Comparison of ENCODE assay signal across 8 cellular contexts in genomic region chr17:58991718-58992331, GRCh38.
DNase-seq lines count a peak whose midpoint lies in the region; ATAC-seq, FAIRE-seq and TF ChIP-seq lines count a peak whose summit lies in the region.

No MANE protein-coding gene starts in this region.

- no peak for TF ChIP-seq POLR2A in A549 (IDR thresholded peaks at IDR 0.05; ENCODE audit: low read length)

- no peak for FAIRE-seq in A549 (lab: Jason Lieb, UNC)

- ATAC-seq in A549 (peak; percentile 34 to 49; a peak in 4 of 6 replicates), GM19351 (IDR thresholded peaks at IDR 0.05; ENCODE audit: unreplicated experiment) (peak; percentile 65), HG03460 (IDR thresholded peaks at IDR 0.05; ENCODE audit: unreplicated experiment) (peak; percentile 79), sciatic nerve (no peak)

- peaks cover 12% of the 10 kb centered on the region; the same call in 2 of the 3 replicates for H3K4me1 ChIP-seq in A549

- no peak overlapping the region for H3K27ac ChIP-seq in A549

- TF ChIP-seq EP300 in A549 (IDR thresholded peaks at IDR 0.05), result no peak

- 66% methylated on average over 4 of the region's 4 CpGs for WGBS in A549 (ENCODE audit: missing lambda C conversion rate)

- CTCF ChIA-PET in A549 (lab: Yijun Ruan, JAX), result interaction anchor here (1.4 to 5.8 kb wide), 3 partner anchors 13 to 403 kb away, joined by 3 to 28 read pairs (median 10); no protein-coding TSS in a partner anchor

- no peak for TF ChIP-seq CTCF in A549 (IDR thresholded peaks at IDR 0.05)
- no peak for TF ChIP-seq CTCF in fibroblast of the aortic adventitia (IDR thresholded peaks at IDR 0.05; ENCODE audit: insufficient read depth, low read length)

- no peaks in the 10 kb centered on the region for H3K9me3 ChIP-seq in A549

- H3K4me3 ChIP-seq in A549 (no peak overlapping the region), fibroblast of the aortic adventitia (ENCODE audit: low read depth, low read length) (no peak overlapping the region)

- DNase-seq in A549 (ENCODE audit: low read depth in 1 of 2, low spot score in 1 of 2) (peak in 1 of 2 experiments; percentile 37), fibroblast of the aortic adventitia (ENCODE audit: low read depth) (peak; percentile 8), HT-29 (ENCODE audit: low spot score) (no peak), HUDEP-2 (lab: John Stamatoyannopoulos, UW; ENCODE audit: unreplicated experiment in 76 of 76) (no peak), sciatic nerve (ENCODE audit: low spot score) (no peak)
- DNase-seq in activated CD4-positive, CD25-positive, alpha-beta regulatory T cell treated with anti-CD3 and anti-CD28 coated beads, Interleukin-2, amount 50 U/mL, for 72 hours, result no peak

- intact Hi-C loops in sciatic nerve (cut with DNase I), result no loop called here

- H3K4me2 ChIP-seq in A549, result no peak overlapping the region

- no peak for TF ChIP-seq RAD21 in A549 (conservative IDR thresholded peaks at IDR 0.05 in 1 of 2, IDR thresholded peaks at IDR 0.05 in 1 of 2)

- POLR2A ChIA-PET in A549 (lab: Yijun Ruan, JAX), result no interaction called here

TF ChIP-seq in A549, 52 proteins besides CTCF, POLR2A, EP300 and RAD21:
- TF ChIP-seq FOXS1 (CRISPR knock-in tag; IDR thresholded peaks at IDR 0.05) (no peak), RNF2 (IDR thresholded peaks at IDR 0.05; ENCODE audit: borderline replicate concordance, low read depth) (no peak), KDM1A (IDR thresholded peaks at IDR 0.05; ENCODE audit: low read depth) (no peak), ESRRA (IDR thresholded peaks at IDR 0.05; ENCODE audit: borderline replicate concordance, low read length) (no peak), ELK1 (IDR thresholded peaks at IDR 0.05; ENCODE audit: low read depth, low read length) (no peak), CBX8 (IDR thresholded peaks at IDR 0.05) (no peak), BCL3 (IDR thresholded peaks at IDR 0.05) (no peak), REST (IDR thresholded peaks at IDR 0.05) (no peak), E2F6 (IDR thresholded peaks at IDR 0.05; ENCODE audit: borderline replicate concordance, low read depth) (no peak), HMGXB4 (CRISPR knock-in tag; IDR thresholded peaks at IDR 0.05; ENCODE audit: borderline replicate concordance) (no peak), CHD2 (IDR thresholded peaks at IDR 0.05; ENCODE audit: low read length, partially characterized antibody) (no peak), TFCP2L1 (CRISPR knock-in tag; IDR thresholded peaks at IDR 0.05) (no peak), SMC3 (IDR thresholded peaks at IDR 0.05) (no peak), NFE2L2 (conservative IDR thresholded peaks at IDR 0.05; ENCODE audit: low read length) (no peak), GATA3 (IDR thresholded peaks at IDR 0.05; ENCODE audit: borderline replicate concordance) (no peak), ATOH8 (CRISPR knock-in tag; IDR thresholded peaks at IDR 0.05; ENCODE audit: low read depth) (no peak), KDM5A (IDR thresholded peaks at IDR 0.05) (no peak)
TF ChIP-seq in A549: peak in this region for 0.
